In genomic region chr22:23401910-23402274, GRCh38 we compare ENCODE assay signal across 1 cellular context.
TF ChIP-seq lines count a peak whose summit lies in the region.

No MANE protein-coding gene starts in this region.

TF ChIP-seq in WTC11, 78 proteins besides CTCF, POLR2A, EP300 and RAD21 (continued from another document):
- TF ChIP-seq ARID4B (CRISPR knock-in tag; IDR thresholded peaks at IDR 0.05; ENCODE audit: borderline replicate concordance) (no peak), SOX15 (CRISPR knock-in tag; IDR thresholded peaks at IDR 0.05) (no peak), CREB1 (CRISPR knock-in tag; IDR thresholded peaks at IDR 0.05) (no peak), FOXK1 (CRISPR knock-in tag; IDR thresholded peaks at IDR 0.05) (no peak), CBFB (CRISPR knock-in tag; IDR thresholded peaks at IDR 0.05; ENCODE audit: low read depth) (no peak)
